28 cellular contexts compared by ENCODE assay signal in the genomic region with DNA sequence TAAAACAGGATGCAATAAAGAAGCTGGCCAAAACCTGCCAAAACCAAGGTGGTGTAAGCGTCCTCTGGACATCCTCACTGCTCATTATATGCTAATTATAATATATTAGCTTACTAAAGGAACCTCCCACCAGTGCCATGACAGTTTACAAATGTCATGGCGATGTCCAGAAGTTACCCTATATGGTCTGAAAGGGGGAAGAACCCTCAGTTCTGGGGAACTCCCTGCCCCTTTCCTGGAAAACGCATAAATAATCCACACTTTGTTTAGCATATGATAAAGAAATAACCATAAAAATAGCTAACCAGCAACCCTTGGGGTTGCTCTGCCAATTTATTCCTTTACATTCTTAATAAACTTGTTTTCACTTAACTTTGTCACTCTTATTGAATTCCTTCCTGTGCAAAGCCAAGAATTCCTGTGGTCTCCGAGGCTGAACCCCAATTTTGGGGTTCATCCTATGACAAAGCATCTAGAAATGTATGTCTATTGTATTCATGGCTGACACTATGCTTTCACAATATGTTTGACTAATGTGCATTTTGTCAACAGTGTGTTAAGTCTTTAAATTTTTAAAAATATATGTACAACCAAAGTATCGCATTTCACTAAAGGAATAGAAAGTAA. TPM values are rescaled to one million over a fixed set of nuclear protein-coding genes. Genes with fewer than 3 reads are reported as not detected.
DNase-seq lines count a peak whose midpoint lies in the region; ATAC-seq, FAIRE-seq and TF ChIP-seq lines count a peak whose summit lies in the region.
"Had no signal": no experiment of that assay in that cellular context is flagged by ENCODE, and none has a peak within 500 bp of the region (broad histone marks: within the 10 kb centered on the region; RNA-seq: fewer than 3 reads in every experiment).

No MANE protein-coding gene starts in this region.

- no peaks in the 10 kb centered on the region for H3K9me1 ChIP-seq in endothelial cell of umbilical vein (replicated peaks; ENCODE audit: control insufficient read depth, extremely low read depth, insufficient read depth, low read length)

- H3K4me2 ChIP-seq in PC-9 (peak overlapping the region; percentile 63), endothelial cell of umbilical vein (ENCODE audit: insufficient read depth, low read length) (no peak overlapping the region)

- intact Hi-C loops in PC-9 (cut with micrococcal nuclease; ENCODE audit: unreplicated experiment) = loop anchor here (1.0 to 5.0 kb wide), 3 partner anchors 9 to 230 kb away; no protein-coding TSS in a partner anchor
- intact Hi-C loops in endothelial cell of umbilical vein (cut with micrococcal nuclease) = no loop called here
- intact Hi-C loops in right lobe of liver (cut with DNase I) = no loop called here

- H3K9me3 ChIP-seq in PC-9 (ENCODE audit: insufficient read depth, low read depth) (no peaks in the 10 kb centered on the region; the same call in 1 of the 2 replicates), endothelial cell of umbilical vein (replicated peaks; ENCODE audit: control insufficient read depth, insufficient read depth, low read length) (no peaks in the 10 kb centered on the region), right lobe of liver (no peaks in the 10 kb centered on the region)
- H3K9me3 ChIP-seq: MG63, neutrophil, psoas muscle, thoracic aorta had no signal

- H3K4me3 ChIP-seq in PC-9 (no peak overlapping the region), endothelial cell of umbilical vein (replicated peaks in 1 of 3; ENCODE audit: insufficient read depth in 1 of 3, low read depth in 1 of 3, low read length in 3 of 3) (no peak overlapping the region), right lobe of liver (no peak overlapping the region)
- H3K4me3 ChIP-seq: cardiac muscle cell, MG63, psoas muscle, skin epidermis, thoracic aorta had no signal

- POLR2A ChIA-PET in PC-9 (lab: Charles Lee; ENCODE audit: unreplicated experiment) (no interaction called here), endothelial cell of umbilical vein (lab: Charles Lee) (no interaction called here)

- CTCF ChIA-PET in PC-9 (lab: Charles Lee) (no interaction called here), endothelial cell of umbilical vein (lab: Charles Lee) (no interaction called here)

- DNase-seq in GM12892 (ENCODE audit: insufficient read length) (no peak), PC-9 (peak; percentile 45 to 90), endothelial cell of umbilical vein (ENCODE audit: low read depth, low spot score) (no peak), kidney tubule cell (ENCODE audit: low spot score) (peak; percentile 18), right lobe of liver (no peak), NCI-H446 treated with DMSO at 0.1 percent for 48 hours (lab: John Stamatoyannopoulos, UW) (no peak), GDM1 (lab: John Stamatoyannopoulos, UW) (no peak)
- DNase-seq in stimulated activated naive CD4-positive, alpha-beta T cell treated with Interleukin-2 at 50 U/mL for 16 hours (lab: John Stamatoyannopoulos, UW) = no peak
- DNase-seq: activated CD4-positive, alpha-beta memory T cell treated with anti-CD3 and anti-CD28 coated beads for 36 hours; activated CD4-positive, CD25-positive, alpha-beta regulatory T cell; activated effector memory CD4-positive, alpha-beta T cell treated with Interleukin-2 at 50 U/mL for 16 hours; activated naive CD8-positive, alpha-beta T cell treated with anti-CD3 and anti-CD28 coated beads, Interleukin-2, amount 50 U/mL, for 24 hours; CD8-positive, alpha-beta T cell; IMR-90; kidney glomerular epithelial cell; NCI-H1436; NCI-H524; psoas muscle; RPMI8226; stimulated activated CD4-positive, alpha-beta T cell treated with anti-CD3 and anti-CD28 coated beads, Interleukin-2, amount 100 ng/mL, for 24 hours had no signal

- WGBS in right lobe of liver (ENCODE audit: insufficient coverage, low coverage, low lambda C conversion rate, missing lambda C conversion rate) = 85% methylated on average over 5 of the region's 5 CpGs

- TF ChIP-seq POLR2A in GM12892 (IDR thresholded peaks at IDR 0.05; ENCODE audit: low read depth, low read length) (no peak), endothelial cell of umbilical vein (IDR thresholded peaks at IDR 0.05; ENCODE audit: low read depth, low read length) (no peak), right lobe of liver (IDR thresholded peaks at IDR 0.05) (no peak)

- peaks cover 36% of the 10 kb centered on the region for H3F3A ChIP-seq in PC-9 (ENCODE audit: insufficient read depth, low read depth)

- H3K27me3 ChIP-seq in PC-9 (ENCODE audit: insufficient read depth, low read depth) = no peaks in the 10 kb centered on the region
- H3K27me3 ChIP-seq in endothelial cell of umbilical vein (ENCODE audit: control insufficient read depth in 2 of 2, insufficient read depth in 2 of 2, low read length in 2 of 2) = peaks cover 0 to 6% of the 10 kb centered on the region in 2 experiments
- no peaks in the 10 kb centered on the region for H3K27me3 ChIP-seq in right lobe of liver
- H3K27me3 ChIP-seq: cardiac muscle cell, MG63, neutrophil had no signal

- H3K36me3 ChIP-seq in PC-9 (ENCODE audit: low read depth) (0 out of 2 replicates have a peak, but pooled peaks cover 7% of the 10 kb centered on the region), endothelial cell of umbilical vein (ENCODE audit: control insufficient read depth in 2 of 2, extremely low read depth in 1 of 2, insufficient read depth in 2 of 2, low read length in 2 of 2) (no peaks in the 10 kb centered on the region), right lobe of liver (no peaks in the 10 kb centered on the region)
- H3K36me3 ChIP-seq: cardiac muscle cell, MG63, neutrophil, thoracic aorta had no signal

- H2AFZ ChIP-seq in PC-9 = no peak overlapping the region
- H2AFZ ChIP-seq in endothelial cell of umbilical vein (ENCODE audit: low read depth, low read length) = no peak overlapping the region

- H3K27ac ChIP-seq in PC-9 = peak overlapping the region; percentile 80
- H3K27ac ChIP-seq in endothelial cell of umbilical vein (ENCODE audit: insufficient read depth, low read depth, low read length) = no peak overlapping the region
- no peak overlapping the region for H3K27ac ChIP-seq in right lobe of liver
- H3K27ac ChIP-seq: cardiac muscle cell, neutrophil, psoas muscle, skin epidermis, thoracic aorta had no signal

- no peaks in the 10 kb centered on the region for H3K9me2 ChIP-seq in PC-9 (ENCODE audit: insufficient read depth)

- H3K4me1 ChIP-seq in PC-9 (replicated peaks; ENCODE audit: insufficient read depth) (peaks cover 57% of the 10 kb centered on the region), endothelial cell of umbilical vein (ENCODE audit: control insufficient read depth, extremely low read depth, insufficient read depth, low read length) (peaks cover 2% of the 10 kb centered on the region), right lobe of liver (peaks cover 0 to 19% (median 4%) of the 10 kb centered on the region in 4 donors)

- H3K79me2 ChIP-seq in PC-9 (ENCODE audit: low read depth) (peaks cover 78% of the 10 kb centered on the region), endothelial cell of umbilical vein (ENCODE audit: control insufficient read depth, insufficient read depth, low read length) (no peaks in the 10 kb centered on the region)

- BruUV-seq in PC-9 (replicated peaks; lab: Mats Ljungman, UMichigan) (no TSS peak), endothelial cell of umbilical vein (replicated peaks; lab: Mats Ljungman, UMichigan) (no TSS peak)

- H3K9ac ChIP-seq in endothelial cell of umbilical vein (replicated peaks; ENCODE audit: extremely low read depth, insufficient read depth, low read length) = no peak overlapping the region

- H4K20me1 ChIP-seq in PC-9 (ENCODE audit: insufficient read depth) (no peaks in the 10 kb centered on the region), endothelial cell of umbilical vein (replicated peaks; ENCODE audit: control insufficient read depth, extremely low read depth, insufficient read depth, low read length) (no peaks in the 10 kb centered on the region)

- FAIRE-seq in GM12892 (lab: Jason Lieb, UNC) = peak; percentile 51
- no peak for FAIRE-seq in endothelial cell of umbilical vein (lab: Jason Lieb, UNC)
- FAIRE-seq: GM12891 had no signal

- TF ChIP-seq CTCF in PC-9 (conservative IDR thresholded peaks at IDR 0.05) = no peak
- TF ChIP-seq CTCF in endothelial cell of umbilical vein (IDR thresholded peaks at IDR 0.05; ENCODE audit: extremely low read depth in 1 of 2, insufficient read depth in 1 of 2, low read depth in 1 of 2, low read length in 2 of 2) = no peak
- TF ChIP-seq CTCF in right lobe of liver (IDR thresholded peaks at IDR 0.05) = no peak

- dilution Hi-C loops in endothelial cell of umbilical vein (cut with MboI; ENCODE audit: extremely low pct_ligation_motif_present, low sequenced_read_pairs) = no loop called here

- no peak for ATAC-seq in right lobe of liver
- ATAC-seq: activated naive CD8-positive, alpha-beta T cell treated with anti-CD3 and anti-CD28 coated beads, Interleukin-2, amount 50 U/mL, for 24 hours; CD8-positive, alpha-beta T cell; psoas muscle; SK-N-SH treated with all-trans-retinoic acid at 6 μM for 48 hours; stimulated activated memory B cell treated with anti-CD40 and anti-IgM and Interleukin-4, amounts not matched to agents 10 μg/mL and 1 μg/mL and 100 μg/mL, for 72 hours had no signal

TF ChIP-seq in endothelial cell of umbilical vein, 7 proteins besides CTCF, POLR2A, EP300 and RAD21 (continues in another document):
- TF ChIP-seq POLR2AphosphoS5 (IDR thresholded peaks at IDR 0.05; ENCODE audit: insufficient read depth, low read depth, low read length) = no peak

RNA-seq across cellular contexts. Expression of a gene that starts 25.2 kb away (rescaled TPM):
- 0.59 TPM for polyA plus RNA-seq in GM12892 (2012; ENCODE audit: missing spikeins)
- 33.4 and 37.4 TPM in 2 replicates for total RNA-seq in PC-9 (2021)
- total RNA-seq in endothelial cell of umbilical vein = 2.6 and 3.1 TPM in 2 replicates
- 0.89 and 1.3 TPM in 2 replicates for polyA plus RNA-seq in endothelial cell of umbilical vein
- polyA plus RNA-seq in endothelial cell of umbilical vein (2011; cell fraction: cytosol; rRNA removed) = 0.98 and 1.1 TPM in 2 replicates
- 4.1 and 4.4 TPM in 2 replicates for polyA plus RNA-seq in endothelial cell of umbilical vein (2011; cell fraction: nucleus; rRNA removed)
- polyA plus RNA-seq in endothelial cell of umbilical vein (2012) = 7.4 and 7.7 TPM in 2 replicates
- 5.9 and 11.8 TPM in 2 replicates for polyA minus RNA-seq in endothelial cell of umbilical vein
- 70.9 TPM for polyA minus RNA-seq in endothelial cell of umbilical vein (2011; cell fraction: cytosol; rRNA and poly(A)+ RNA removed)
- polyA minus RNA-seq in endothelial cell of umbilical vein (2011; cell fraction: nucleus; rRNA and poly(A)+ RNA removed) = 7.3 and 9.6 TPM in 2 replicates
- 10 to 100 TPM; 32.5 to 46.3 (median 44.1) TPM for total RNA-seq in right lobe of liver

RNA-seq across cellular contexts. Expression of a gene that starts 59.2 kb away (rescaled TPM):
- 9.6 TPM for polyA plus RNA-seq in GM12892 (2012; ENCODE audit: missing spikeins)
- total RNA-seq in PC-9 (2021) (21.2 and 30.6 TPM in 2 replicates), endothelial cell of umbilical vein (23.6 and 24.9 TPM in 2 replicates), right lobe of liver (10 to 100 TPM; 22.6 to 33.2 (median 27.1) TPM)
- polyA plus RNA-seq in endothelial cell of umbilical vein = 6.0 and 7.1 TPM in 2 replicates
- polyA plus RNA-seq in endothelial cell of umbilical vein (2011; cell fraction: cytosol; rRNA removed) = 6.5 and 7.3 TPM in 2 replicates
- 5.1 and 7.6 TPM in 2 replicates for polyA plus RNA-seq in endothelial cell of umbilical vein (2011; cell fraction: nucleus; rRNA removed)
- polyA plus RNA-seq in endothelial cell of umbilical vein (2012) = 5.7 and 8.9 TPM in 2 replicates
- polyA minus RNA-seq in endothelial cell of umbilical vein = 6.1 and 7.5 TPM in 2 replicates
- 29.0 TPM for polyA minus RNA-seq in endothelial cell of umbilical vein (2011; cell fraction: cytosol; rRNA and poly(A)+ RNA removed)
- polyA minus RNA-seq in endothelial cell of umbilical vein (2011; cell fraction: nucleus; rRNA and poly(A)+ RNA removed) = 7.5 and 12.4 TPM in 2 replicates

Comparison
In these comparisons a context has a peak if more than half of its experiments do, and no peak if none do; other contexts are left out.
1. DNase-seq: peak in PC-9 (2 of 2) and kidney tubule cell (single experiment); none in GM12892 (single experiment), endothelial cell of umbilical vein (single experiment), stimulated activated naive CD4-positive, alpha-beta T cell treated with Interleukin-2 at 50 U/mL for 16 hours (single experiment), right lobe of liver (0 of 3), NCI-H446 treated with DMSO at 0.1 percent for 48 hours (single experiment) and GDM1 (single experiment).